ENCODE assay signal across 28 cellular contexts in the genomic region with DNA sequence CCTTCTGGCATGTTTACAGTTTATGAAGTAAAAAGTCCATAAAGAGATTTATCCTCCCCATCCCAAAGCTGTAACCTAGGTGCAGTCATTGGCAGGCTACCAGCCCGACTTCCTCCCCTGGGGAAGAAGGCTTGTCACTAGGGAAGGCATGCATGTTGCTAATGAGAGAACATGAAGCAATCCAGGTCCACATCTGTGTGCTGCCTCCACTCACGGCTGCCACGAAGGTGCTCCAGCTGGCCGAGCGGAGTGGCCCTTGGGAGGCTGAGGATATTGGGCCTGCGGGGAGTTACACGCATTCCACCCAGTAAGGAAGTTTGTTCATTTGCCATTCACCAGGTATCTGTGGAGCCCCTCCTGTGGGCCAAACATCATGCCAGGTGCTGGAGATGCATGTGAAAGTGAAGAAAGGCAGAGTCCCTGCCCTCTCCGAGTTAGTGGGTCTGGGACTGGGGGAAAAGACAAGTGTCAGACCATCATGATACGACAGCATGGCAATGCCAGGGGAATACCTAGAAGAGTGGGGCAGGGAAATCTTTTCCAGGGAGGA.
"Had no signal": no experiment of that assay in that cellular context is flagged by ENCODE, and none has a peak within 500 bp of the region (broad histone marks: within the 10 kb centered on the region; RNA-seq: fewer than 3 reads in every experiment).

No MANE protein-coding gene starts in this region.

- H3K4me2 ChIP-seq: SK-N-SH had no signal

- H3K27me3 ChIP-seq: brain microvascular endothelial cell, cardiac muscle cell, Peyer's patch, SJCRH30 had no signal

- H3K4me3 ChIP-seq: cardiac muscle cell, K562, Peyer's patch, SJCRH30 had no signal

- H3K27ac ChIP-seq: brain microvascular endothelial cell, cardiac muscle cell, Peyer's patch, RWPE1, SJCRH30 had no signal

- H3K36me3 ChIP-seq: brain microvascular endothelial cell, cardiac muscle cell, Peyer's patch, SJCRH30 had no signal

- ATAC-seq: activated naive CD4-positive, alpha-beta T cell treated with anti-CD3 and anti-CD28 coated beads, Interleukin-2, amount 50 U/mL, for 72 hours; activated naive CD8-positive, alpha-beta T cell treated with anti-CD3 and anti-CD28 coated beads, Interleukin-2, amount 50 U/mL, for 24 hours; K562; WTC11 had no signal

- DNase-seq: activated CD4-positive, alpha-beta memory T cell treated with anti-CD3 and anti-CD28 coated beads for 36 hours; activated CD4-positive, alpha-beta T cell treated with anti-CD3 and anti-CD28 coated beads for 48 hours; activated CD4-positive, CD25-positive, alpha-beta regulatory T cell treated with anti-CD3 and anti-CD28 coated beads, Interleukin-2, amount 50 U/mL, for 72 hours; activated CD8-positive, alpha-beta memory T cell treated with anti-CD3 and anti-CD28 coated beads for 24 hours; activated effector memory CD4-positive, alpha-beta T cell treated with anti-CD3 and anti-CD28 coated beads, Interleukin-2, amount 50 U/mL, for 16 hours; activated naive CD4-positive, alpha-beta T cell treated with Interleukin-2 at 50 U/mL for 16 hours; activated naive CD8-positive, alpha-beta T cell treated with anti-CD3 and anti-CD28 coated beads, Interleukin-2, amount 50 U/mL, for 24 hours; activated T-cell treated with anti-CD3 and anti-CD28 coated beads, Interleukin-2, amount 50 U/mL, for 4 hours; amniotic stem cell; brain microvascular endothelial cell; Kasumi-1; NCI-H1105 treated with DMSO at 0.1 percent for 48 hours; NCI-H146; NCI-H187 treated with DMSO at 0.1 percent for 48 hours; NCI-H2107; NCI-H2171 treated with DMSO at 0.1 percent for 48 hours; NCI-H226; NCI-H526 treated with DMSO at 0.1 percent for 48 hours; NCI-H82; OCI-M1; Peyer's patch; SJCRH30; SK-N-SH had no signal

- H3K4me1 ChIP-seq: Peyer's patch had no signal

- H3K9ac ChIP-seq: SK-N-SH had no signal
